Comparison of ENCODE assay signal across 1 cellular context in genomic region chr1:174953657-174954435, GRCh38.
A peak's percentile ranks its signal among the peaks of the same experiment; 100 is the strongest.
TF ChIP-seq lines count a peak whose summit lies in the region.

No MANE protein-coding gene starts in this region.

TF ChIP-seq in HepG2, 621 proteins besides CTCF, POLR2A, EP300 and RAD21 (continued from another document):
- TF ChIP-seq ZNF691 (CRISPR knock-in tag; IDR thresholded peaks at IDR 0.05; ENCODE audit: borderline replicate concordance, low read depth), result no peak
- no peak for TF ChIP-seq ZNF800 (CRISPR knock-in tag; IDR thresholded peaks at IDR 0.05)
- TF ChIP-seq ZNF280D (CRISPR knock-in tag; IDR thresholded peaks at IDR 0.05), result no peak
- no peak for TF ChIP-seq FOXA3 (CRISPR knock-in tag; IDR thresholded peaks at IDR 0.05)
- TF ChIP-seq TEAD3 (CRISPR knock-in tag; optimal IDR thresholded peaks at IDR 0.05; ENCODE audit: borderline replicate concordance), result peak; percentile 43
- peak; percentile 29; the same call in 1 of the 2 replicates for TF ChIP-seq HMGXB3 (CRISPR knock-in tag; IDR thresholded peaks at IDR 0.05; ENCODE audit: borderline replicate concordance)
- peak; percentile 49; the same call in 1 of the 2 replicates for TF ChIP-seq FOXP4 (CRISPR knock-in tag; IDR thresholded peaks at IDR 0.05)
- TF ChIP-seq PPARG (CRISPR knock-in tag; conservative IDR thresholded peaks at IDR 0.05), result 0 out of 2 replicates have a peak, but pooled peaks have one; percentile 15
- TF ChIP-seq BCL6 (CRISPR knock-in tag; IDR thresholded peaks at IDR 0.05), result peak; percentile 66
- TF ChIP-seq SALL2 (CRISPR knock-in tag; IDR thresholded peaks at IDR 0.05), result no peak
- TF ChIP-seq CREB1 (IDR thresholded peaks at IDR 0.05), result no peak
- peak; percentile 36; the same call in 1 of the 2 replicates for TF ChIP-seq CREB1 (CRISPR knock-in tag; IDR thresholded peaks at IDR 0.05)
- TF ChIP-seq SOX6 (IDR thresholded peaks at IDR 0.05), result no peak
- TF ChIP-seq SOX6 (CRISPR knock-in tag; IDR thresholded peaks at IDR 0.05), result peak; percentile 77
- peak; percentile 39; the same call in 1 of the 2 replicates for TF ChIP-seq CEBPB (IDR thresholded peaks at IDR 0.05; ENCODE audit: borderline replicate concordance, low read depth, low read length)
- peak; percentile 9; the same call in 1 of the 2 replicates for TF ChIP-seq CEBPG (CRISPR knock-in tag; IDR thresholded peaks at IDR 0.05)
- 0 out of 2 replicates have a peak, but pooled peaks have one; percentile 41 for TF ChIP-seq HDAC1 (CRISPR knock-in tag; IDR thresholded peaks at IDR 0.05)
- no peak for TF ChIP-seq ZNF615 (CRISPR knock-in tag; IDR thresholded peaks at IDR 0.05; ENCODE audit: borderline replicate concordance)
